In the genomic region with DNA sequence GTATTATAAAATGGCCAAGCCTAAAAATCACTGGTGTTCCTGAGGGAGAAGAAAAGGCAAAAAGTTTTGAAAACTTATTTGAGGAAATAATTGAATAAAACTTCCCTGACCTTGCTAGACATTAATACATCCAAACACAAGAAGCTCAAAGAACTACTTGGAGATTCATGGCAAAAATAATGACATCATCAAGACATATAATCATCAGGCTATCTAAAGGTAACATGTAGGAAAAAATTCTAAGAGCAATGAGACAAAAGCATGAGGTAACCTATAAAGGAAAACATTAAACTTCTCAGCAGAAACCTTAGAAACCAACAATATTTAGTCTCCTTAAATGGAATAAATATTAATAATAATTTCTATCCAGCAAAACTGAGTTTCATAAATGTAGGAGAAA, we compare ENCODE assay signal across 27 cellular contexts.
"Had no signal": no experiment of that assay in that cellular context is flagged by ENCODE, and none has a peak within 500 bp of the region (broad histone marks: within the 10 kb centered on the region; RNA-seq: fewer than 3 reads in every experiment).

No MANE protein-coding gene starts in this region.

- H3K4me3 Mint-ChIP-seq: dendritic cell treated with granulocyte-macrophage colony-stimulating factor and Interleukin-4, amounts not matched to agents 40 ng/mL and 50 ng/mL, for 4 days; effector memory CD8-positive, alpha-beta T cell; endodermal cell; mesothelial cell of epicardium had no signal

- H3K27me3 ChIP-seq: colonic mucosa, esophagus squamous epithelium, gastrocnemius medialis, heart right ventricle, left lung had no signal

- H3K4me1 ChIP-seq: colonic mucosa, esophagus squamous epithelium, gastrocnemius medialis, heart right ventricle, left lung, lower lobe of right lung had no signal

- H3K27ac ChIP-seq: colonic mucosa, epithelial cell of prostate, esophagus squamous epithelium, gastrocnemius medialis, heart right ventricle, left lung, lower lobe of right lung had no signal

- H3K36me3 Mint-ChIP-seq: mesothelial cell of epicardium had no signal

- H3K4me1 Mint-ChIP-seq: mesothelial cell of epicardium had no signal

- DNase-seq: colonic mucosa; cortex of kidney; effector CD8-positive, alpha-beta T cell; effector memory CD8-positive, alpha-beta T cell; endodermal cell; erythroblast; esophagus squamous epithelium; foreskin fibroblast; foreskin melanocyte; gastrocnemius medialis; glutamatergic neuron; head of caudate nucleus; heart right ventricle; hippocampal formation; left cardiac atrium; left lung; left ventricle myocardium superior; lower lobe of right lung; mesenchymal stem cell; mucosa of descending colon had no signal

- H3K27ac Mint-ChIP-seq: dendritic cell treated with granulocyte-macrophage colony-stimulating factor and Interleukin-4, amounts not matched to agents 40 ng/mL and 50 ng/mL, for 4 days; effector memory CD8-positive, alpha-beta T cell; endodermal cell; mesothelial cell of epicardium had no signal

- H3K4me3 ChIP-seq: colonic mucosa, esophagus squamous epithelium, gastrocnemius medialis, heart right ventricle, left lung, lower lobe of right lung, mucosa of descending colon had no signal

- H3K27me3 Mint-ChIP-seq: dendritic cell treated with granulocyte-macrophage colony-stimulating factor and Interleukin-4, amounts not matched to agents 40 ng/mL and 50 ng/mL, for 4 days; effector memory CD8-positive, alpha-beta T cell had no signal

- H3K9me3 Mint-ChIP-seq: dendritic cell treated with granulocyte-macrophage colony-stimulating factor and Interleukin-4, amounts not matched to agents 40 ng/mL and 50 ng/mL, for 4 days; effector memory CD8-positive, alpha-beta T cell; endodermal cell had no signal

- H3K9me3 ChIP-seq: colonic mucosa, esophagus squamous epithelium, gastrocnemius medialis, left lung, lower lobe of right lung, mucosa of descending colon had no signal

- H3K36me3 ChIP-seq: colonic mucosa, esophagus squamous epithelium, gastrocnemius medialis, heart right ventricle, left lung, lower lobe of right lung had no signal

- ATAC-seq: effector memory CD8-positive, alpha-beta T cell; esophagus mucosa; gastrocnemius medialis; heart right ventricle; left cardiac atrium; left lung; left ventricle myocardium superior; lower lobe of right lung; mucosa of descending colon had no signal

- FAIRE-seq: endometrium, islet of Langerhans, keratinocyte had no signal
